Comparison of ENCODE assay signal across 13 cellular contexts in the genomic region with DNA sequence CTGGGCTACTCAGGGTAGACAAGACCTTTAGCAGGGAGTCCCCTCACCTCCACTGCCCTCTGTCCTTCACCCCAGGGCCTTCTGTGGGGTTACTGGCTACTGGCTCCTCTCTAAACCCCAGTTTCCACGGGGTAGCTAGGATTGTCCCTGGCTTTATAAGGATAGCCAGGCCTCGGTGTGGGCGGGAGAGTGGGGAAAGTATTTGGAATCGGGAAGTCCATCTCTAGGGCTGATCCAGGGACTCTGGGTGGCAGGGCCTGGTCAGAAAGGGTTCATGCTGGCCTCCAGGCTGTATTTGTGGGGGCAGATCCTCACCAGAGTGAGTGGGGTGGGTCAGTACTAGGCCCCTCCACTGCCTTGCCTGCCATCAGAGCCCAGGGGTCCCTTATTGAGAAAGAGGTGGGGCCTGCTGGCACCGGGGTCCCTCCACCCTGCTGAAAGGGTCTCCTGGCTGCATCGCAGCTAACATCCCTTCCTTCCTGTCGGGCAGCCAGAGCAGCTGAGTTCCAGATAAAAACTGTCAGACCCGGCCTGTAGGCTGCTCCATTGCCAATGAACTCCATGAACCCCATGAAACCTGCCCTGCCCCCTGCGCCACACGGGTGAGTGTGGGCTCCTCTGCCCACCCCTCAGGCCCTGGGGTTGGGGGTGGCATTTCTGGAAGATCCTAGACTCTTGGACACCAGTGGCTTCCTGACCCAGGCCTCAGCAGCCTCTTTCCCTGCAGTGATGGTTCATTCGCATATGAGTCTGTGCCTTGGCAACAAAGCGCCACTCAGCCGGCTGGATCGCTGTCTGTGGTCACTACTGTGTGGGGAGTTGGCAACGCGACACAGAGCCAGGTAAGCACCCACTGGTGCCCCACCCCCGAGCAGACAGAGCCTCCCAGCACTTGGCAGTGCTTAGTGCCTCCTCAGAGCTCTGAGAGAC. TPM values are rescaled to one million over a fixed set of nuclear protein-coding genes. Genes with fewer than 3 reads are reported as not detected.
DNase-seq lines count a peak whose midpoint lies in the region; ATAC-seq, FAIRE-seq and TF ChIP-seq lines count a peak whose summit lies in the region.
"Had no signal": no experiment of that assay in that cellular context is flagged by ENCODE, and none has a peak within 500 bp of the region (broad histone marks: within the 10 kb centered on the region; RNA-seq: fewer than 3 reads in every experiment).

No MANE protein-coding gene starts in this region.

- no peaks in the 10 kb centered on the region for H3K27me3 Mint-ChIP-seq in Calu3 (ENCODE audit: unreplicated experiment)
- H3K27me3 Mint-ChIP-seq: activated CD4-positive, alpha-beta memory T cell treated with anti-CD3 and anti-CD28 coated beads, Interleukin-2, amount 10 ng/mL, durations not matched to agents 7 days and 5 days; CD8-positive, alpha-beta memory T cell had no signal

- no peak for ATAC-seq in HG02642 (IDR thresholded peaks at IDR 0.05; ENCODE audit: poor library complexity, unreplicated experiment)
- ATAC-seq in gastrocnemius medialis = no peak

- no peaks in the 10 kb centered on the region for H3K9me3 ChIP-seq in kidney (ENCODE audit: control insufficient read depth in 1 of 2, low read length in 2 of 2)
- no peaks in the 10 kb centered on the region for H3K9me3 ChIP-seq in spleen
- no peaks in the 10 kb centered on the region for H3K9me3 ChIP-seq in gastrocnemius medialis
- H3K9me3 ChIP-seq: Peyer's patch had no signal

- CTCF ChIA-PET in Calu3 (lab: Charles Lee) = no interaction called here

- H3K9me3 Mint-ChIP-seq in Calu3 (ENCODE audit: low read depth, unreplicated experiment) = no peaks in the 10 kb centered on the region
- H3K9me3 Mint-ChIP-seq: activated CD4-positive, alpha-beta memory T cell treated with anti-CD3 and anti-CD28 coated beads, Interleukin-2, amount 10 ng/mL, durations not matched to agents 7 days and 5 days; CD8-positive, alpha-beta memory T cell; nephron progenitor cell had no signal

- TF ChIP-seq POLR2A in spleen (IDR thresholded peaks at IDR 0.05) (no peak), gastrocnemius medialis (IDR thresholded peaks at IDR 0.05) (no peak)

- in situ Hi-C loops in KBM-7 (cut with MboI; ENCODE audit: low pct_unique_long_range_greater_than_20kb, low sequenced_read_pairs) = no loop called here
- in situ Hi-C loops in gastrocnemius medialis (cut with MboI; ENCODE audit: low sequenced_read_pairs in 4 of 4) = loop anchor here in 1 of 4 donors (25.0 kb wide), 1 partner anchor 169 kb away; a partner anchor contains a TSS

- H3K9ac ChIP-seq in kidney (ENCODE audit: low read length in 2 of 2) = no peak overlapping the region

- no peak overlapping the region for H3K27ac ChIP-seq in kidney (ENCODE audit: low read depth in 2 of 2, low read length in 2 of 2)
- H3K27ac ChIP-seq in spleen = peak overlapping the region in 5 of 8 donors; percentile 15 to 100 (median 27)
- H3K27ac ChIP-seq in gastrocnemius medialis = no peak overlapping the region

- peaks cover 53% of the 10 kb centered on the region for H3K36me3 Mint-ChIP-seq in Calu3 (ENCODE audit: insufficient read depth, unreplicated experiment)

- no peak for FAIRE-seq in kidney (lab: Jason Lieb, UNC)

- no peak for TF ChIP-seq CTCF in Calu3 (IDR thresholded peaks at IDR 0.05; ENCODE audit: unreplicated experiment)
- TF ChIP-seq CTCF in kidney (IDR thresholded peaks at IDR 0.05; ENCODE audit: borderline replicate concordance, extremely low read depth, insufficient read depth) = no peak
- no peak for TF ChIP-seq CTCF in spleen (IDR thresholded peaks at IDR 0.05 in 8 of 11, conservative IDR thresholded peaks at IDR 0.05 in 3 of 11)
- no peak for TF ChIP-seq CTCF in gastrocnemius medialis (IDR thresholded peaks at IDR 0.05 in 4 of 5, conservative IDR thresholded peaks at IDR 0.05 in 1 of 5)

- H3K4me3 Mint-ChIP-seq in Calu3 (ENCODE audit: low read depth, unreplicated experiment) = no peak overlapping the region
- H3K4me3 Mint-ChIP-seq: activated CD4-positive, alpha-beta memory T cell treated with anti-CD3 and anti-CD28 coated beads, Interleukin-2, amount 10 ng/mL, durations not matched to agents 7 days and 5 days; CD8-positive, alpha-beta memory T cell; nephron progenitor cell had no signal

- DNase-seq in Calu3 (no peak), NCI-H2029 (lab: John Stamatoyannopoulos, UW) (peak; percentile 71), kidney (peak; percentile 90), spleen (peak; percentile 68), NCI-H2171 treated with DMSO at 0.1 percent for 48 hours (lab: John Stamatoyannopoulos, UW) (no peak), KBM-7 (no peak), gastrocnemius medialis (no peak)
- DNase-seq: activated CD4-positive, alpha-beta memory T cell treated with anti-CD3 and anti-CD28 coated beads, Interleukin-2, amount 10 ng/mL, durations not matched to agents 7 days and 5 days; activated gamma-delta T cell; CD8-positive, alpha-beta memory T cell; nephron progenitor cell; Peyer's patch had no signal

- WGBS in spleen, 5 donors = 72 to 85% (median 79%) methylated on average over 13 to 17 of the region's 17 CpGs

- H3K4me1 Mint-ChIP-seq in Calu3 (ENCODE audit: low read depth, unreplicated experiment) = peaks cover 25% of the 10 kb centered on the region

- intact Hi-C loops in Calu3 (cut with micrococcal nuclease; ENCODE audit: unreplicated experiment) = no loop called here
- intact Hi-C loops in kidney (cut with DNase I) = no loop called here
- intact Hi-C loops in spleen (cut with DNase I; ENCODE audit: low total_unique reads) = no loop called here
- intact Hi-C loops in gastrocnemius medialis (cut with DNase I; ENCODE audit: low total_unique reads) = no loop called here

- peaks cover 11 to 21% of the 10 kb centered on the region in 2 donors for H3K36me3 ChIP-seq in kidney (ENCODE audit: control insufficient read depth in 1 of 2, insufficient read depth in 2 of 2, low read length in 2 of 2)
- H3K36me3 ChIP-seq in spleen = peaks cover 3 to 57% (median 43%) of the 10 kb centered on the region in 6 donors
- peaks cover 0 to 40% of the 10 kb centered on the region in 2 donors for H3K36me3 ChIP-seq in gastrocnemius medialis

- H3K4me3 ChIP-seq in kidney (ENCODE audit: low read length in 2 of 2) (no peak overlapping the region), spleen (no peak overlapping the region), gastrocnemius medialis (no peak overlapping the region)
- H3K4me3 ChIP-seq: Peyer's patch had no signal

- H3K4me1 ChIP-seq in kidney (ENCODE audit: control insufficient read depth in 1 of 2, insufficient read depth in 1 of 2, low read depth in 1 of 2, low read length in 2 of 2) (peaks cover 8 to 28% of the 10 kb centered on the region in 2 donors), spleen (peaks cover 21 to 63% (median 57%) of the 10 kb centered on the region in 6 donors), gastrocnemius medialis (peaks cover 14 to 17% of the 10 kb centered on the region in 2 donors)

- H3K27me3 ChIP-seq in spleen (replicated peaks in 1 of 7) = no peaks in the 10 kb centered on the region
- no peaks in the 10 kb centered on the region for H3K27me3 ChIP-seq in gastrocnemius medialis
- H3K27me3 ChIP-seq: Peyer's patch had no signal

- H3K27ac Mint-ChIP-seq in Calu3 (ENCODE audit: unreplicated experiment) = peak overlapping the region; percentile 27
- H3K27ac Mint-ChIP-seq: nephron progenitor cell had no signal

- no TSS peak for BruUV-seq in Calu3 (replicated peaks; lab: Mats Ljungman, UMichigan)

RNA-seq across cellular contexts. Expression of a gene that starts 7.3 kb away (rescaled TPM):
- total RNA-seq in Calu3 (2022) = 260 and 269 TPM in 2 replicates
- 127 TPM for total RNA-seq in kidney
- 30.5 TPM for polyA plus RNA-seq in kidney (ENCODE audit: insufficient read depth, low read depth, low replicate concordance)
- total RNA-seq in spleen = 100 to 1,000 TPM in 4 of 7 donors, 10 to 100 TPM in 3; 35.6 to 160 (median 125) TPM
- polyA plus RNA-seq in spleen = 10 to 100 TPM; 27.7 to 95.7 (median 64.5) TPM
- 10 to 100 TPM; 10.7 to 19.8 (median 14.0) TPM for total RNA-seq in gastrocnemius medialis

RNA-seq across cellular contexts. Expression of a gene that starts 40.5 kb away (rescaled TPM):
- total RNA-seq in Calu3 (2022) (2,685 and 3,069 TPM in 2 replicates), kidney (1,143 TPM), spleen (1,000 to 10,000 TPM in 3 of 7 donors, 100 to 1,000 TPM in 4; 877 to 1,659 (median 945) TPM), gastrocnemius medialis (1,000 to 10,000 TPM in 1 of 4 donors, 100 to 1,000 TPM in 3; 487 to 1,236 (median 715) TPM)
- polyA plus RNA-seq in kidney (ENCODE audit: insufficient read depth, low read depth, low replicate concordance) (2,940 TPM), spleen (1,000 to 10,000 TPM; 2,690 to 3,651 (median 2,985) TPM)

Comparison
In these comparisons a context has a peak if more than half of its experiments do, and no peak if none do; other contexts are left out.
1. DNase-seq: peak in NCI-H2029 (single experiment), kidney (single experiment) and spleen (single experiment); none in Calu3 (single experiment), NCI-H2171 treated with DMSO at 0.1 percent for 48 hours (single experiment), KBM-7 (single experiment) and gastrocnemius medialis (0 of 2).
2. H3K27ac ChIP-seq: peak in spleen (5 of 8); none in kidney (0 of 2) and gastrocnemius medialis (0 of 4).